1 cellular context compared by ENCODE assay signal in genomic region chr9:127802576-127803443, GRCh38.
TF ChIP-seq lines count a peak whose summit lies in the region.

Gene FPGS (plus strand): TSS chr9:127802882. CDS start chr9:127802925, 43 bp downstream.

TF ChIP-seq in HepG2, 621 proteins besides CTCF, POLR2A, EP300 and RAD21 (continued from another document and continues in another):
- 0 out of 2 replicates have a peak, but pooled peaks have one; percentile 63 for TF ChIP-seq ZNF276 (CRISPR knock-in tag; IDR thresholded peaks at IDR 0.05; ENCODE audit: low read depth)
- no peak for TF ChIP-seq AHDC1 (CRISPR knock-in tag; IDR thresholded peaks at IDR 0.05; ENCODE audit: borderline replicate concordance)
- TF ChIP-seq ZNF138 (CRISPR knock-in tag; IDR thresholded peaks at IDR 0.05; ENCODE audit: low read depth): peak; percentile 53; the same call in 1 of the 2 replicates
- no peak for TF ChIP-seq RAD51 (IDR thresholded peaks at IDR 0.05; ENCODE audit: borderline replicate concordance)
- no peak for TF ChIP-seq IKZF4 (CRISPR knock-in tag; IDR thresholded peaks at IDR 0.05; ENCODE audit: borderline replicate concordance, low read depth, not compliant biosample characterization)
- TF ChIP-seq ZNF777 (CRISPR knock-in tag; IDR thresholded peaks at IDR 0.05): 0 out of 2 replicates have a peak, but pooled peaks have one; percentile 44
- TF ChIP-seq ZNF282 (IDR thresholded peaks at IDR 0.05; ENCODE audit: partially characterized antibody): no peak
- no peak for TF ChIP-seq NAIF1 (CRISPR knock-in tag; IDR thresholded peaks at IDR 0.05; ENCODE audit: borderline replicate concordance)
- TF ChIP-seq KAT2B (IDR thresholded peaks at IDR 0.05; ENCODE audit: borderline replicate concordance, low read depth, low read length): no peak
- TF ChIP-seq RBM22 (optimal IDR thresholded peaks at IDR 0.05; ENCODE audit: low read length): no peak
- peak; percentile 73; the same call in 1 of the 2 replicates for TF ChIP-seq ZGPAT (CRISPR knock-in tag; IDR thresholded peaks at IDR 0.05)
- TF ChIP-seq ZFYVE20 (CRISPR knock-in tag; IDR thresholded peaks at IDR 0.05; ENCODE audit: borderline replicate concordance, low read depth): no peak
- TF ChIP-seq PRDM15 (CRISPR knock-in tag; IDR thresholded peaks at IDR 0.05): peak; percentile 50; the same call in 1 of the 2 replicates
- no peak for TF ChIP-seq RFXANK (CRISPR knock-in tag; IDR thresholded peaks at IDR 0.05)
- peak; percentile 73; the same call in 1 of the 2 replicates for TF ChIP-seq IRF9 (CRISPR knock-in tag; IDR thresholded peaks at IDR 0.05; ENCODE audit: borderline replicate concordance)
- no peak; the same call in 1 of the 2 replicates for TF ChIP-seq SOX5 (CRISPR knock-in tag; IDR thresholded peaks at IDR 0.05; ENCODE audit: borderline replicate concordance)
- no peak for TF ChIP-seq PLSCR1 (CRISPR knock-in tag; IDR thresholded peaks at IDR 0.05; ENCODE audit: borderline replicate concordance)
- TF ChIP-seq FOXA1 (IDR thresholded peaks at IDR 0.05): no peak
- no peak for TF ChIP-seq FOXA1 (CRISPR knock-in tag; IDR thresholded peaks at IDR 0.05)
- TF ChIP-seq JUND (CRISPR knock-in tag; IDR thresholded peaks at IDR 0.05): no peak
- TF ChIP-seq PBX3 (CRISPR knock-in tag; IDR thresholded peaks at IDR 0.05; ENCODE audit: borderline replicate concordance): no peak
- peak; percentile 88; the same call in 1 of the 3 replicates for TF ChIP-seq MXI1 (IDR thresholded peaks at IDR 0.05; ENCODE audit: borderline replicate concordance, low read depth, low read length)
- 0 out of 2 replicates have a peak, but pooled peaks have one; percentile 23 for TF ChIP-seq ATF3 (CRISPR knock-in tag; IDR thresholded peaks at IDR 0.05)
- TF ChIP-seq ZNF160 (CRISPR knock-in tag; IDR thresholded peaks at IDR 0.05): 0 out of 2 replicates have a peak, but pooled peaks have one; percentile 53
- no peak for TF ChIP-seq TBX3 (IDR thresholded peaks at IDR 0.05; ENCODE audit: borderline replicate concordance)
- no peak for TF ChIP-seq SRSF9 (IDR thresholded peaks at IDR 0.05; ENCODE audit: borderline replicate concordance, insufficient read depth, low read depth, low read length, poor library complexity, severe bottlenecking)
- peak; percentile 76 for TF ChIP-seq ZBTB43 (CRISPR knock-in tag; conservative IDR thresholded peaks at IDR 0.05)
- TF ChIP-seq MEF2D (CRISPR knock-in tag; IDR thresholded peaks at IDR 0.05): no peak
- TF ChIP-seq JUN (CRISPR knock-in tag; IDR thresholded peaks at IDR 0.05): no peak
- TF ChIP-seq ZBTB34 (CRISPR knock-in tag; IDR thresholded peaks at IDR 0.05): no peak
- TF ChIP-seq TEAD3 (CRISPR knock-in tag; optimal IDR thresholded peaks at IDR 0.05; ENCODE audit: borderline replicate concordance): peak; percentile 46
- TF ChIP-seq ZBTB4 (CRISPR knock-in tag; IDR thresholded peaks at IDR 0.05; ENCODE audit: borderline replicate concordance): no peak
